1 cellular context compared by ENCODE assay signal in genomic region chr5:56910123-56910951, GRCh38.
A peak's percentile ranks its signal among the peaks of the same experiment; 100 is the strongest.
TF ChIP-seq lines count a peak whose summit lies in the region.

No MANE protein-coding gene starts in this region.

TF ChIP-seq in HEK293, 187 proteins besides CTCF, POLR2A, EP300 and RAD21 (continued from another document):
- TF ChIP-seq ZNF704 (tag by site-specific recombination; IDR thresholded peaks at IDR 0.05) = no peak
- no peak for TF ChIP-seq SALL2 (tag by site-specific recombination; IDR thresholded peaks at IDR 0.05; ENCODE audit: borderline replicate concordance)
- TF ChIP-seq, protein P1, sequence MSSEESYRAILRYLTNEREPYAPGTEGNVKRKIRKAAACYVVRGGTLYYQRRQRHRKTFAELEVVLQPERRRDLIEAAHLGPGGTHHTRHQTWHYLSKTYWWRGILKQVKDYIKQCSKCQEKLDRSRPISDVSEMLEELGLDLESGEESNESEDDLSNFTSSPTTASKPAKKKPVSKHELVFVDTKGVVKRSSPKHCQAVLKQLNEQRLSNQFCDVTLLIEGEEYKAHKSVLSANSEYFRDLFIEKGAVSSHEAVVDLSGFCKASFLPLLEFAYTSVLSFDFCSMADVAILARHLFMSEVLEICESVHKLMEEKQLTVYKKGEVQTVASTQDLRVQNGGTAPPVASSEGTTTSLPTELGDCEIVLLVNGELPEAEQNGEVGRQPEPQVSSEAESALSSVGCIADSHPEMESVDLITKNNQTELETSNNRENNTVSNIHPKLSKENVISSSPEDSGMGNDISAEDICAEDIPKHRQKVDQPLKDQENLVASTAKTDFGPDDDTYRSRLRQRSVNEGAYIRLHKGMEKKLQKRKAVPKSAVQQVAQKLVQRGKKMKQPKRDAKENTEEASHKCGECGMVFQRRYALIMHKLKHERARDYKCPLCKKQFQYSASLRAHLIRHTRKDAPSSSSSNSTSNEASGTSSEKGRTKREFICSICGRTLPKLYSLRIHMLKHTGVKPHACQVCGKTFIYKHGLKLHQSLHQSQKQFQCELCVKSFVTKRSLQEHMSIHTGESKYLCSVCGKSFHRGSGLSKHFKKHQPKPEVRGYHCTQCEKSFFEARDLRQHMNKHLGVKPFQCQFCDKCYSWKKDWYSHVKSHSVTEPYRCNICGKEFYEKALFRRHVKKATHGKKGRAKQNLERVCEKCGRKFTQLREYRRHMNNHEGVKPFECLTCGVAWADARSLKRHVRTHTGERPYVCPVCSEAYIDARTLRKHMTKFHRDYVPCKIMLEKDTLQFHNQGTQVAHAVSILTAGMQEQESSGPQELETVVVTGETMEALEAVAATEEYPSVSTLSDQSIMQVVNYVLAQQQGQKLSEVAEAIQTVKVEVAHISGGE (tag by site-specific recombination; conservative IDR thresholded peaks at IDR 0.05; ENCODE audit: low read depth) = peak; percentile 82
- TF ChIP-seq ZNF24 (tag by site-specific recombination; IDR thresholded peaks at IDR 0.05) = 0 out of 2 replicates have a peak, but pooled peaks have one; percentile 49
- TF ChIP-seq ZXDB (tag by site-specific recombination; IDR thresholded peaks at IDR 0.05) = peak; percentile 14
- TF ChIP-seq ZNF660 (tag by site-specific recombination; IDR thresholded peaks at IDR 0.05) = peak; percentile 62
- TF ChIP-seq, protein P2, sequence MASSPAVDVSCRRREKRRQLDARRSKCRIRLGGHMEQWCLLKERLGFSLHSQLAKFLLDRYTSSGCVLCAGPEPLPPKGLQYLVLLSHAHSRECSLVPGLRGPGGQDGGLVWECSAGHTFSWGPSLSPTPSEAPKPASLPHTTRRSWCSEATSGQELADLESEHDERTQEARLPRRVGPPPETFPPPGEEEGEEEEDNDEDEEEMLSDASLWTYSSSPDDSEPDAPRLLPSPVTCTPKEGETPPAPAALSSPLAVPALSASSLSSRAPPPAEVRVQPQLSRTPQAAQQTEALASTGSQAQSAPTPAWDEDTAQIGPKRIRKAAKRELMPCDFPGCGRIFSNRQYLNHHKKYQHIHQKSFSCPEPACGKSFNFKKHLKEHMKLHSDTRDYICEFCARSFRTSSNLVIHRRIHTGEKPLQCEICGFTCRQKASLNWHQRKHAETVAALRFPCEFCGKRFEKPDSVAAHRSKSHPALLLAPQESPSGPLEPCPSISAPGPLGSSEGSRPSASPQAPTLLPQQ (tag by site-specific recombination; IDR thresholded peaks at IDR 0.05) = 0 out of 2 replicates have a peak, but pooled peaks have one; percentile 5
- peak; percentile 89 for TF ChIP-seq ZNF335 (tag by site-specific recombination; conservative IDR thresholded peaks at IDR 0.05)
- TF ChIP-seq ZBTB20 (tag by site-specific recombination; IDR thresholded peaks at IDR 0.05) = peak; percentile 36; the same call in 1 of the 2 replicates
- peak; percentile 4 for TF ChIP-seq KLF10 (tag by site-specific recombination; IDR thresholded peaks at IDR 0.05)
- peak; percentile 23; the same call in 1 of the 2 replicates for TF ChIP-seq YY1 (tag by site-specific recombination; IDR thresholded peaks at IDR 0.05)
- TF ChIP-seq ZNF670 (tag by site-specific recombination; IDR thresholded peaks at IDR 0.05; ENCODE audit: low read depth) = no peak
- peak; percentile 81 for TF ChIP-seq ZNF629 (tag by site-specific recombination; IDR thresholded peaks at IDR 0.05)
- TF ChIP-seq HOXD13 (CRISPR knock-in tag; IDR thresholded peaks at IDR 0.05; ENCODE audit: borderline replicate concordance) = no peak
- TF ChIP-seq ZBTB21 (tag by site-specific recombination; IDR thresholded peaks at IDR 0.05) = peak; percentile 87
- 0 out of 2 replicates have a peak, but pooled peaks have one; percentile 74 for TF ChIP-seq ZNF501 (tag by site-specific recombination; IDR thresholded peaks at IDR 0.05)
